14 cellular contexts compared by ENCODE assay signal in the genomic region with DNA sequence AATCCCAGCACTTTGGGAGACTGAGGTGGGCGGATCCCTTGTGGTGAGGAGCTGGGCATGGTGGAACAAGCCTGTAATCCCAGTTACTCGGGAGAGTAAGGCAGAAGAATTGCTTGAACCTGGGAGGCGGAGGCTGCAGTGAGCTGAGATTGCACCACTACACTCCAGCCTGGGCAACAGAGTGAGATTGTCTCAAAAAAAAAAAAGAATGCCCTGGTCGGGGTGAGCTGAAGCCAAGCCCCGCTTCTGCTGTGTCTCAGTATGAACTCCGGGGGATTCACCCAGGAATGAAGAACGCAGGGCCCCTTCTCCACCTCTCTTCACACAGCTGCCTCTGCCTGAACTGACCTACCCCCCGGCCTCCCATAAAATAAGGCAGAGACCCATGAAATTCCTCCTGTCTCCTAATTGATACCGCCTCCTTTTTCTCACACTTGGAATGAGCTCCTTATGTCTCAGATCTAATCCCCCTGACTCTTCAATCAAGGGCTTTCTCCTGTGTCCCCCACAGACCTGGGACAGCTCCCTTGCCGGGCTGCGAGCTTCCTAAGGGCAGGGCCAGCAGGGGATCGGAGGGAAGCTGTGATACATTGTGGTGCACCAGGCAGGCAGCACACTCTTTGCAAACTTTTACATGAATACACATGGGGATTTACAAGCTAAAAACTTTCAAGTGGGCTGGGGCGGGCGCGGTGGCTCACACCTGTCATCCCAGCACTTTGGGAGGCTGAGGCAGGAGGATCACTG. TPM values are rescaled to one million over a fixed set of nuclear protein-coding genes. Genes with fewer than 3 reads are reported as not detected.
DNase-seq lines count a peak whose midpoint lies in the region; ATAC-seq and TF ChIP-seq lines count a peak whose summit lies in the region.
"Had no signal": no experiment of that assay in that cellular context is flagged by ENCODE, and none has a peak within 500 bp of the region (broad histone marks: within the 10 kb centered on the region; RNA-seq: fewer than 3 reads in every experiment).

No MANE protein-coding gene starts in this region.

- no peaks in the 10 kb centered on the region for H3K9me2 ChIP-seq in HCT116 (ENCODE audit: insufficient read depth)

- no peaks in the 10 kb centered on the region for H3K27me3 ChIP-seq in HCT116 (ENCODE audit: insufficient read depth, low read length)
- no peaks in the 10 kb centered on the region for H3K27me3 ChIP-seq in SJSA1 (replicated peaks)
- H3K27me3 ChIP-seq in prostate gland (replicated peaks; ENCODE audit: insufficient read depth) = no peaks in the 10 kb centered on the region
- no peaks in the 10 kb centered on the region for H3K27me3 ChIP-seq in A673 (replicated peaks; ENCODE audit: insufficient read depth, low read depth, low read length, poor library complexity)

- RAD21 ChIA-PET in HCT116 (lab: Charles Lee; ENCODE audit: low non-redundant PET in 1 of 2, low total read pairs in 2 of 2, uncharacterized antibody in 2 of 2, unreplicated experiment in 2 of 2) = no interaction called here

- no peak for ATAC-seq in HCT116
- ATAC-seq: activated T-cell treated with anti-CD3 and anti-CD28 coated beads, Interleukin-2, amount 50 U/mL, for 4 hours; Right ventricle myocardium inferior; stimulated activated naive CD8-positive, alpha-beta T cell treated with anti-CD3 and anti-CD28 coated beads, Interleukin-15, Interleukin-2, amounts not matched to agents 100 U/mL and 50 U/mL, for 24 hours had no signal

- H4K20me1 ChIP-seq in HCT116 (ENCODE audit: insufficient read depth) = no peaks in the 10 kb centered on the region

- H3K4me2 ChIP-seq in HCT116 (ENCODE audit: low read length) = peak overlapping the region; percentile 61

- H3K36me3 ChIP-seq in HCT116 (ENCODE audit: control insufficient read depth in 1 of 2, insufficient read depth in 2 of 2, low read length in 2 of 2) = no peaks in the 10 kb centered on the region
- H3K36me3 ChIP-seq in SJSA1 = no peaks in the 10 kb centered on the region
- no peaks in the 10 kb centered on the region for H3K36me3 ChIP-seq in prostate gland
- H3K36me3 ChIP-seq in A673 (ENCODE audit: insufficient read depth, low read length, poor library complexity, severe bottlenecking) = no peaks in the 10 kb centered on the region

- POLR2A ChIA-PET in HCT116 (lab: Charles Lee) (no interaction called here), A673 (lab: Charles Lee; ENCODE audit: low non-redundant PET) (no interaction called here)

- intact Hi-C loops in HCT116 (cut with micrococcal nuclease) = no loop called here
- intact Hi-C loops in prostate gland (cut with DNase I) = no loop called here
- intact Hi-C loops in A673 (cut with micrococcal nuclease; ENCODE audit: unreplicated experiment) = no loop called here

- no peak overlapping the region for H2AFZ ChIP-seq in HCT116 (ENCODE audit: low read depth, low read length, poor library complexity, severe bottlenecking)

- BruUV-seq in HCT116 (replicated peaks; lab: Mats Ljungman, UMichigan) (no TSS peak), A673 (replicated peaks; lab: Mats Ljungman, UMichigan) (no TSS peak)

- DNase-seq in HCT116 (ENCODE audit: low read depth, low spot score) (no peak), SJSA1 (ENCODE audit: low read depth in 1 of 2, low spot score in 2 of 2) (no peak), fibroblast of villous mesenchyme (ENCODE audit: low read depth) (peak; percentile 25), prostate gland (ENCODE audit: low spot score) (peak; percentile 63), midbrain (lab: John Stamatoyannopoulos, UW) (no peak), SW480 (ENCODE audit: low spot score) (no peak), NCI-H128 (lab: John Stamatoyannopoulos, UW; ENCODE audit: unreplicated experiment) (no peak), A673 (ENCODE audit: low spot score) (no peak)
- DNase-seq: activated B cell treated with CpG ODN at 0.5 μM for 24 hours; activated T-cell treated with anti-CD3 and anti-CD28 coated beads, Interleukin-2, amount 50 U/mL, for 4 hours; caudate nucleus; stimulated activated CD4-positive, alpha-beta T cell treated with anti-CD3 and anti-CD28 coated beads, Interleukin-2, amount 100 ng/mL, for 48 hours; stimulated activated naive CD8-positive, alpha-beta T cell treated with anti-CD3 and anti-CD28 coated beads, Interleukin-15, Interleukin-2, amounts not matched to agents 100 U/mL and 50 U/mL, for 24 hours had no signal

- no peak overlapping the region for H3K4me3 ChIP-seq in HCT116 (replicated peaks in 1 of 2; ENCODE audit: low read depth in 1 of 2, low read length in 2 of 2)
- no peak overlapping the region for H3K4me3 ChIP-seq in SJSA1
- H3K4me3 ChIP-seq in fibroblast of villous mesenchyme (ENCODE audit: low read depth, low read length) = no peak overlapping the region
- H3K4me3 ChIP-seq in prostate gland = no peak overlapping the region
- no peak overlapping the region for H3K4me3 ChIP-seq in A673 (ENCODE audit: low read depth, low read length, poor library complexity, severe bottlenecking)

- no peaks in the 10 kb centered on the region for H3K79me2 ChIP-seq in HCT116 (ENCODE audit: insufficient read depth, low read length)

- H3K9me3 ChIP-seq in HCT116 (ENCODE audit: control insufficient read depth in 1 of 2, insufficient read depth in 1 of 2, low read depth in 1 of 2, low read length in 2 of 2) = peaks cover 0 to 5% of the 10 kb centered on the region in 2 experiments; a peak in 2 of 4 replicates
- no peaks in the 10 kb centered on the region for H3K9me3 ChIP-seq in SJSA1 (replicated peaks)
- H3K9me3 ChIP-seq in prostate gland = no peaks in the 10 kb centered on the region
- no peaks in the 10 kb centered on the region for H3K9me3 ChIP-seq in A673 (ENCODE audit: low read depth, low read length, poor library complexity, severe bottlenecking)

- TF ChIP-seq CTCF in HCT116 (IDR thresholded peaks at IDR 0.05 in 2 of 3, conservative IDR thresholded peaks at IDR 0.05 in 1 of 3; ENCODE audit: borderline replicate concordance in 1 of 3, insufficient read depth in 1 of 3, low read depth in 2 of 3, low read length in 2 of 3) (no peak), fibroblast of villous mesenchyme (IDR thresholded peaks at IDR 0.05; ENCODE audit: insufficient read depth, low read depth, low read length) (no peak), prostate gland (IDR thresholded peaks at IDR 0.05) (no peak), A673 (conservative IDR thresholded peaks at IDR 0.05; ENCODE audit: low read depth, low read length) (no peak)

- TF ChIP-seq POLR2A in HCT116 (IDR thresholded peaks at IDR 0.05; ENCODE audit: borderline replicate concordance, extremely low read depth, insufficient read depth, insufficient read length) (no peak), prostate gland (IDR thresholded peaks at IDR 0.05) (no peak)

- CTCF ChIA-PET in HCT116 (lab: Charles Lee) (no interaction called here), A673 (lab: Charles Lee) (no interaction called here)

- H3K27ac ChIP-seq in HCT116 (ENCODE audit: low read depth, low read length) (peak overlapping the region; percentile 36; the same call in 1 of the 2 replicates), SJSA1 (peak overlapping the region; percentile 53; the same call in 1 of the 2 replicates), prostate gland (peak overlapping the region in 1 of 2 donors; percentile 10), A673 (ENCODE audit: low read depth, low read length, poor library complexity, severe bottlenecking) (no peak overlapping the region)

- H3K9ac ChIP-seq in HCT116 (ENCODE audit: low read length) = peak overlapping the region; percentile 44

- no peak for TF ChIP-seq RAD21 in HCT116 (IDR thresholded peaks at IDR 0.05; ENCODE audit: low read depth)

- peaks cover 21 to 53% of the 10 kb centered on the region in 2 experiments for H3K4me1 ChIP-seq in HCT116 (ENCODE audit: control insufficient read depth in 1 of 2, insufficient read depth in 2 of 2, low read length in 2 of 2)
- H3K4me1 ChIP-seq in SJSA1 (replicated peaks) = peaks cover 32% of the 10 kb centered on the region
- H3K4me1 ChIP-seq in prostate gland (replicated peaks) = no peaks in the 10 kb centered on the region
- H3K4me1 ChIP-seq in A673 (ENCODE audit: insufficient read depth, low read length, poor library complexity, severe bottlenecking) = peaks cover 4% of the 10 kb centered on the region

- 36% methylated on average over 15 of the region's 15 CpGs for WGBS in prostate gland

TF ChIP-seq in HCT116, 20 proteins besides CTCF, POLR2A, EP300 and RAD21 (continues in another document):
- TF ChIP-seq YY1 (IDR thresholded peaks at IDR 0.05; ENCODE audit: extremely low read depth, insufficient replicate concordance, low read depth, low read length) = no peak
- no peak for TF ChIP-seq JUND (IDR thresholded peaks at IDR 0.05)
- TF ChIP-seq, protein P1, sequence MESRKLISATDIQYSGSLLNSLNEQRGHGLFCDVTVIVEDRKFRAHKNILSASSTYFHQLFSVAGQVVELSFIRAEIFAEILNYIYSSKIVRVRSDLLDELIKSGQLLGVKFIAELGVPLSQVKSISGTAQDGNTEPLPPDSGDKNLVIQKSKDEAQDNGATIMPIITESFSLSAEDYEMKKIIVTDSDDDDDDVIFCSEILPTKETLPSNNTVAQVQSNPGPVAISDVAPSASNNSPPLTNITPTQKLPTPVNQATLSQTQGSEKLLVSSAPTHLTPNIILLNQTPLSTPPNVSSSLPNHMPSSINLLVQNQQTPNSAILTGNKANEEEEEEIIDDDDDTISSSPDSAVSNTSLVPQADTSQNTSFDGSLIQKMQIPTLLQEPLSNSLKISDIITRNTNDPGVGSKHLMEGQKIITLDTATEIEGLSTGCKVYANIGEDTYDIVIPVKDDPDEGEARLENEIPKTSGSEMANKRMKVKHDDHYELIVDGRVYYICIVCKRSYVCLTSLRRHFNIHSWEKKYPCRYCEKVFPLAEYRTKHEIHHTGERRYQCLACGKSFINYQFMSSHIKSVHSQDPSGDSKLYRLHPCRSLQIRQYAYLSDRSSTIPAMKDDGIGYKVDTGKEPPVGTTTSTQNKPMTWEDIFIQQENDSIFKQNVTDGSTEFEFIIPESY (IDR thresholded peaks at IDR 0.05; ENCODE audit: extremely low read depth, insufficient replicate concordance, low read length) = no peak
- no peak for TF ChIP-seq ZFX (IDR thresholded peaks at IDR 0.05)

RNA-seq across cellular contexts. Expression of a gene that starts 0.9 kb away (rescaled TPM):
- total RNA-seq in HCT116 (2021; ENCODE audit: unreplicated experiment) (23.4 TPM), fibroblast of villous mesenchyme (0.86 and 0.97 TPM in 2 replicates), prostate gland (1 to 10 TPM in 1 of 2 donors, under 1 TPM in 1; 0.80 to 4.5 TPM), A673 (2021) (9.4 and 9.8 TPM in 2 replicates)
- polyA plus RNA-seq in HCT116 (2012) = 19.6 and 25.9 TPM in 2 replicates
- 0.58 and 3.7 TPM in 2 replicates for total RNA-seq in SJSA1 (2014; rRNA removed; shearing (Covaris generic))

RNA-seq across cellular contexts. Expression of a gene that starts 14.3 kb away (rescaled TPM):
- total RNA-seq in HCT116 (2021; ENCODE audit: unreplicated experiment) (1.1 TPM), fibroblast of villous mesenchyme (0.43 and 0.64 TPM in 2 replicates), prostate gland (1 to 10 TPM in 1 of 2 donors, not detected in 1; 1.0 TPM), A673 (2021) (1.2 and 1.8 TPM in 2 replicates)
- polyA plus RNA-seq in HCT116 (2012) = 0.87 and 1.1 TPM in 2 replicates
- total RNA-seq in SJSA1 (2014; rRNA removed; shearing (Covaris generic)) = 0.34 TPM in 1 of 2 replicates, not detected in the other

RNA-seq across cellular contexts. Expression of a gene that starts 37.7 kb away (rescaled TPM):
- total RNA-seq in HCT116 (2021; ENCODE audit: unreplicated experiment) (37.4 TPM), fibroblast of villous mesenchyme (5.2 and 6.1 TPM in 2 replicates), prostate gland (100 to 1,000 TPM in 1 of 2 donors, 10 to 100 TPM in 1; 67.8 to 142 TPM), A673 (2021) (33.8 and 41.9 TPM in 2 replicates)
- polyA plus RNA-seq in HCT116 (2012) = 26.4 and 27.7 TPM in 2 replicates
- 8.2 and 17.5 TPM in 2 replicates for total RNA-seq in SJSA1 (2014; rRNA removed; shearing (Covaris generic))

Comparison
In these comparisons a context has a peak if more than half of its experiments do, and no peak if none do; other contexts are left out.
1. DNase-seq: peak in fibroblast of villous mesenchyme (single experiment) and prostate gland (single experiment); none in HCT116 (single experiment), SJSA1 (0 of 2), midbrain (single experiment), SW480 (single experiment), NCI-H128 (single experiment) and A673 (single experiment).